ENCODE assay signal across 23 cellular contexts in genomic region chr4:3404546-3404945, GRCh38. TPM values are rescaled to one million over a fixed set of nuclear protein-coding genes. Genes with fewer than 3 reads are reported as not detected.
"Had no signal": no experiment of that assay in that cellular context is flagged by ENCODE, and none has a peak within 500 bp of the region (broad histone marks: within the 10 kb centered on the region; RNA-seq: fewer than 3 reads in every experiment).

No MANE protein-coding gene starts in this region.

- H3K9me3 ChIP-seq: body of pancreas, colonic mucosa, suprapubic skin, upper lobe of left lung had no signal

- H3K4me3 ChIP-seq: body of pancreas, colonic mucosa, heart right ventricle, skin epidermis, suprapubic skin, upper lobe of left lung had no signal

- ATAC-seq: activated CD4-positive, alpha-beta T cell treated with anti-CD3 and anti-CD28 coated beads for 36 hours; body of pancreas; esophagus mucosa; right cardiac atrium; stimulated activated naive CD8-positive, alpha-beta T cell treated with anti-CD3 and anti-CD28 coated beads, Interleukin-15, amount 100 ng/mL, for 72 hours; WTC11 had no signal

- DNase-seq: activated CD4-positive, alpha-beta memory T cell treated with anti-CD3 and anti-CD28 coated beads for 36 hours; activated CD4-positive, alpha-beta T cell treated with anti-CD3 and anti-CD28 coated beads for 36 hours; activated T-cell treated with anti-CD3 and anti-CD28 coated beads for 4 hours; amygdala; body of pancreas; central memory CD4-positive, alpha-beta T cell; colonic mucosa; heart right ventricle; mesendoderm; occipital lobe; stimulated activated CD4-positive, alpha-beta T cell treated with anti-CD3 and anti-CD28 coated beads, Interleukin-15, amount 100 ng/mL, for 24 hours; stimulated activated CD4-positive, alpha-beta T cell treated with anti-CD3 and anti-CD28 coated beads, Interleukin-2, amount 100 ng/mL, for 48 hours; stimulated activated naive CD8-positive, alpha-beta T cell treated with anti-CD3 and anti-CD28 coated beads, Interleukin-15, amount 100 ng/mL, for 72 hours; SW 1271; upper lobe of left lung had no signal

- H3K27ac ChIP-seq: body of pancreas, colonic mucosa, heart right ventricle, skin epidermis, suprapubic skin, upper lobe of left lung had no signal

- H3K36me3 ChIP-seq: colonic mucosa, heart right ventricle, upper lobe of left lung had no signal

- H3K4me1 ChIP-seq: body of pancreas, colonic mucosa had no signal

- H3K27me3 ChIP-seq: body of pancreas, colonic mucosa, heart right ventricle, suprapubic skin, upper lobe of left lung had no signal

RNA-seq across cellular contexts. Expression of gene HGFAC, which starts 37.2 kb away (rescaled TPM):
- total RNA-seq: activated CD4-positive, alpha-beta memory T cell treated with anti-CD3 and anti-CD28 coated beads for 36 hours; activated CD4-positive, alpha-beta T cell treated with anti-CD3 and anti-CD28 coated beads for 36 hours; activated naive CD8-positive, alpha-beta T cell treated with anti-CD3 and anti-CD28 coated beads, Interleukin-2, amount 10 ng/mL, durations not matched to agents 7 days and 5 days; esophagus mucosa; suprapubic skin; T-helper 2 cell treated with Interferon-gamma antibody and Interleukin-4, amounts not matched to agents 100 ng/mL and 5 ng/mL, for 36 hours had no signal

RNA-seq across cellular contexts. Expression of gene DOK7, which starts 58.6 kb away (rescaled TPM):
- total RNA-seq: activated CD4-positive, alpha-beta memory T cell treated with anti-CD3 and anti-CD28 coated beads for 36 hours; activated CD4-positive, alpha-beta T cell treated with anti-CD3 and anti-CD28 coated beads for 36 hours; activated naive CD8-positive, alpha-beta T cell treated with anti-CD3 and anti-CD28 coated beads, Interleukin-2, amount 10 ng/mL, durations not matched to agents 7 days and 5 days; occipital lobe; progenitor cell of endocrine pancreas; T-helper 2 cell treated with Interferon-gamma antibody and Interleukin-4, amounts not matched to agents 100 ng/mL and 5 ng/mL, for 36 hours had no signal
